Comparison of ENCODE assay signal across 20 cellular contexts in genomic region chr2:113220970-113221708, GRCh38. TPM values are rescaled to one million over a fixed set of nuclear protein-coding genes. Genes with fewer than 3 reads are reported as not detected.
"Had no signal": no experiment of that assay in that cellular context is flagged by ENCODE, and none has a peak within 500 bp of the region (broad histone marks: within the 10 kb centered on the region; RNA-seq: fewer than 3 reads in every experiment).

No MANE protein-coding gene starts in this region.

- DNase-seq: activated CD4-positive, alpha-beta memory T cell treated with anti-CD3 and anti-CD28 coated beads, Interleukin-2, amount 10 ng/mL, durations not matched to agents 7 days and 5 days; activated CD4-positive, alpha-beta T cell treated with anti-CD3 and anti-CD28 coated beads for 48 hours; activated CD4-positive, CD25-positive, alpha-beta regulatory T cell; activated CD8-positive, alpha-beta memory T cell treated with anti-CD3 and anti-CD28 coated beads, Interleukin-2, amount 10 ng/mL, durations not matched to agents 7 days and 5 days; activated naive CD8-positive, alpha-beta T cell treated with anti-CD3 and anti-CD28 coated beads, Interleukin-2, amount 10 ng/mL, durations not matched to agents 7 days and 5 days; central memory CD4-positive, alpha-beta T cell; foreskin keratinocyte; mammary epithelial cell; naive B cell; pancreas; sigmoid colon; stimulated activated CD4-positive, alpha-beta T cell treated with anti-CD3 and anti-CD28 coated beads, Interleukin-4, amount 100 ng/mL, for 4 hours; stimulated activated naive B cell treated with anti-CD40 and anti-IgM and Interleukin-4, amounts not matched to agents 10 μg/mL and 1 μg/mL and 100 μg/mL, for 72 hours had no signal

- H3K4me1 ChIP-seq: foreskin keratinocyte had no signal

- H3K27ac Mint-ChIP-seq: activated CD4-positive, alpha-beta memory T cell treated with anti-CD3 and anti-CD28 coated beads, Interleukin-2, amount 10 ng/mL, durations not matched to agents 7 days and 5 days; activated CD8-positive, alpha-beta memory T cell treated with anti-CD3 and anti-CD28 coated beads, Interleukin-2, amount 10 ng/mL, durations not matched to agents 7 days and 5 days; activated naive CD8-positive, alpha-beta T cell treated with anti-CD3 and anti-CD28 coated beads, Interleukin-2, amount 10 ng/mL, durations not matched to agents 7 days and 5 days; naive B cell; stimulated activated naive B cell treated with anti-CD40 and anti-IgM and Interleukin-4, amounts not matched to agents 10 μg/mL and 1 μg/mL and 100 μg/mL, for 72 hours; T-helper 2 cell treated with Interferon-gamma antibody and Interleukin-4, amounts not matched to agents 5 μg/mL and 100 μg/mL, for 36 hours had no signal

- H3K27me3 ChIP-seq: foreskin keratinocyte, hepatocyte, pancreas, sigmoid colon had no signal

- H3K27me3 Mint-ChIP-seq: brain had no signal

- H3K27ac ChIP-seq: foreskin keratinocyte, hepatocyte had no signal

- H3K9me3 ChIP-seq: pancreas, sigmoid colon had no signal

- H3K36me3 Mint-ChIP-seq: activated CD8-positive, alpha-beta memory T cell treated with anti-CD3 and anti-CD28 coated beads, Interleukin-2, amount 10 ng/mL, durations not matched to agents 7 days and 5 days; activated naive CD8-positive, alpha-beta T cell treated with anti-CD3 and anti-CD28 coated beads, Interleukin-2, amount 10 ng/mL, durations not matched to agents 7 days and 5 days; brain; naive B cell had no signal

- FAIRE-seq: colon, pancreas, TTC549, urothelium cell line had no signal

- H3K9me3 Mint-ChIP-seq: activated CD4-positive, alpha-beta memory T cell treated with anti-CD3 and anti-CD28 coated beads, Interleukin-2, amount 10 ng/mL, durations not matched to agents 7 days and 5 days; activated naive CD8-positive, alpha-beta T cell treated with anti-CD3 and anti-CD28 coated beads, Interleukin-2, amount 10 ng/mL, durations not matched to agents 7 days and 5 days; naive B cell; stimulated activated naive B cell treated with anti-CD40 and anti-IgM and Interleukin-4, amounts not matched to agents 10 μg/mL and 1 μg/mL and 100 μg/mL, for 72 hours; T-helper 2 cell treated with Interferon-gamma antibody and Interleukin-4, amounts not matched to agents 5 μg/mL and 100 μg/mL, for 36 hours had no signal

- H3K36me3 ChIP-seq: pancreas, sigmoid colon had no signal

- ATAC-seq: activated CD8-positive, alpha-beta memory T cell treated with anti-CD3 and anti-CD28 coated beads, Interleukin-2, amount 10 ng/mL, durations not matched to agents 7 days and 5 days; foreskin keratinocyte; left lobe of liver; pancreas; stimulated activated naive B cell treated with anti-CD40 and anti-IgM and Interleukin-4, amounts not matched to agents 10 μg/mL and 1 μg/mL and 100 μg/mL, for 72 hours had no signal

- H2AFZ ChIP-seq: hepatocyte had no signal

- H3K79me2 ChIP-seq: hepatocyte had no signal

- H3K4me3 ChIP-seq: hepatocyte, pancreas, sigmoid colon had no signal

- H3K4me2 ChIP-seq: hepatocyte had no signal

- H3K4me3 Mint-ChIP-seq: activated CD4-positive, alpha-beta memory T cell treated with anti-CD3 and anti-CD28 coated beads, Interleukin-2, amount 10 ng/mL, durations not matched to agents 7 days and 5 days; activated CD8-positive, alpha-beta memory T cell treated with anti-CD3 and anti-CD28 coated beads, Interleukin-2, amount 10 ng/mL, durations not matched to agents 7 days and 5 days; activated naive CD8-positive, alpha-beta T cell treated with anti-CD3 and anti-CD28 coated beads, Interleukin-2, amount 10 ng/mL, durations not matched to agents 7 days and 5 days; brain; naive B cell; stimulated activated naive B cell treated with anti-CD40 and anti-IgM and Interleukin-4, amounts not matched to agents 10 μg/mL and 1 μg/mL and 100 μg/mL, for 72 hours; T-helper 2 cell treated with Interferon-gamma antibody and Interleukin-4, amounts not matched to agents 5 μg/mL and 100 μg/mL, for 36 hours had no signal

RNA-seq across cellular contexts. Expression of gene PAX8, which starts 57.6 kb away (rescaled TPM):
- total RNA-seq: hepatocyte had no signal
